In genomic region chrX:136353519-136354095, GRCh38 we compare ENCODE assay signal across 19 cellular contexts. TPM values are rescaled to one million over a fixed set of nuclear protein-coding genes. Genes with fewer than 3 reads are reported as not detected.
"Had no signal": no experiment of that assay in that cellular context is flagged by ENCODE, and none has a peak within 500 bp of the region (broad histone marks: within the 10 kb centered on the region; RNA-seq: fewer than 3 reads in every experiment).

No MANE protein-coding gene starts in this region.

- DNase-seq: activated CD4-positive, alpha-beta T cell treated with anti-CD3 and anti-CD28 coated beads for 48 hours; activated naive CD4-positive, alpha-beta T cell treated with anti-CD3 and anti-CD28 coated beads for 36 hours; caudate nucleus; effector CD4-positive, alpha-beta T cell; hypothalamus; left lung; mesendoderm; nephron progenitor cell; right lobe of liver; spleen; stimulated activated CD4-positive, alpha-beta T cell treated with anti-CD3 and anti-CD28 coated beads, Interleukin-1b, Interleukin-23, amount 100 ng/mL, for 48 hours; stimulated activated naive CD4-positive, alpha-beta T cell; substantia nigra; T1000; transverse colon had no signal

- H3K27ac ChIP-seq: coronary artery, left lung, prostate gland, right lobe of liver, spleen, transverse colon had no signal

- FAIRE-seq: endothelial cell of umbilical vein had no signal

- ATAC-seq: activated T-helper 17 cell treated with anti-CD3 and anti-CD28 coated beads, Interleukin-2, amount 50 U/mL, for 72 hours; left lung; right lobe of liver had no signal

RNA-seq across cellular contexts. Expression of gene ADGRG4, which starts 52.8 kb away (rescaled TPM):
- total RNA-seq: activated naive CD4-positive, alpha-beta T cell treated with anti-CD3 and anti-CD28 coated beads for 36 hours; activated T-helper 17 cell treated with anti-CD3 and anti-CD28 coated beads, Interleukin-2, amount 50 U/mL, for 72 hours had no signal
